19 cellular contexts compared by ENCODE assay signal in the genomic region with DNA sequence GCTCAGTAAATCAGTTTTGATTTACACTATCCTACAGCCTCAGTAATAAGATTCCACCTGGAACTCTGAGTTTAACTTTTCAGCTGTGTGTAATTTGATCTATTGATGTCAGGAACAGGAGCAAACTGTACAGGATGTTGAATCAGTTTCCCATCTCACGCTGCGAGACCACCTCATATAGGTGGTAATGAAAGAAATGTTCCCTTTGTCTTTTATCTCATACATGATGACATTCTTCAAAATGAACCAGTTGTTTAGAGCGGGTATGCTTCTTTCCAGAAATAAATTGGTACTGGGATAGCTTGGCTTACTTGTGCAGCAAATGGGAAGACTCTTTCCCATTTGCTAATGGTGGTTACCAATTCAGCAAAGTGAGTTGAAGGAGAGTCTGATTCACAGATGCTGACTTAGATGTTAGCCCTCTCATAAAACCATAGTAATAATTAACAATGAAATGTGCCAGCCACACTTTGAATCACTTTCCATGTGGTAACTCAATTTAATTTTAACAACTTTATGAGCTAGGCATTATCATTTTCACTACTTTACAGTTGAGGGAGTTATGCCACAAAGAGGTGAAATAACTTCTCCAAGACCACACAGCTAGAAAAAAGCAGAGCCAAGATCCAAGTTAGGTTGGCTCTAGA.
"Had no signal": no experiment of that assay in that cellular context is flagged by ENCODE, and none has a peak within 500 bp of the region (broad histone marks: within the 10 kb centered on the region; RNA-seq: fewer than 3 reads in every experiment).

No MANE protein-coding gene starts in this region.

- DNase-seq: activated CD4-positive, alpha-beta T cell treated with anti-CD3 and anti-CD28 coated beads for 48 hours; activated CD8-positive, alpha-beta memory T cell treated with anti-CD3 and anti-CD28 coated beads, Interleukin-2, amount 50 U/mL, for 48 hours; activated CD8-positive, alpha-beta T cell treated with anti-CD3 and anti-CD28 coated beads, Interleukin-2, amount 10 ng/mL, durations not matched to agents 7 days and 5 days; activated gamma-delta T cell; activated T-cell treated with anti-CD3 and anti-CD28 coated beads, Interleukin-2, amount 50 U/mL, for 72 hours; amniotic stem cell; cerebellar nuclear complex; endodermal cell; erythroblast; gastrocnemius medialis; islet precursor cell; left ventricle myocardium superior; nephron progenitor cell; occipital lobe; right cardiac atrium; stimulated activated naive CD8-positive, alpha-beta T cell treated with anti-CD3 and anti-CD28 coated beads, Interleukin-15, Interleukin-2, amounts not matched to agents 100 U/mL and 50 U/mL, for 24 hours; trophoblast cell had no signal

- ATAC-seq: activated CD8-positive, alpha-beta T cell treated with anti-CD3 and anti-CD28 coated beads, Interleukin-2, amount 10 ng/mL, durations not matched to agents 7 days and 5 days; activated naive CD4-positive, alpha-beta T cell treated with anti-CD3 and anti-CD28 coated beads, Interleukin-2, amount 50 U/mL, for 72 hours; activated T-cell treated with anti-CD3 and anti-CD28 coated beads, Interleukin-2, amount 50 U/mL, for 72 hours; gastrocnemius medialis; left ventricle myocardium superior; right cardiac atrium; stimulated activated naive CD8-positive, alpha-beta T cell treated with anti-CD3 and anti-CD28 coated beads, Interleukin-15, Interleukin-2, amounts not matched to agents 100 U/mL and 50 U/mL, for 24 hours had no signal

- H3K27me3 ChIP-seq: gastrocnemius medialis had no signal

- H3K36me3 ChIP-seq: gastrocnemius medialis had no signal

- H3K4me3 ChIP-seq: gastrocnemius medialis, smooth muscle cell had no signal

- H3K27ac ChIP-seq: gastrocnemius medialis had no signal
